8 cellular contexts compared by ENCODE assay signal in genomic region chr17:50027639-50028206, GRCh38. TPM values are rescaled to one million over a fixed set of nuclear protein-coding genes. Genes with fewer than 3 reads are reported as not detected.
DNase-seq lines count a peak whose midpoint lies in the region; ATAC-seq lines count a peak whose summit lies in the region.

No MANE protein-coding gene starts in this region.

- peaks cover 14 to 35% (median 22%) of the 10 kb centered on the region in 5 donors for H3K27me3 Mint-ChIP-seq in naive thymus-derived CD8-positive, alpha-beta T cell

- H3K27ac Mint-ChIP-seq in naive thymus-derived CD8-positive, alpha-beta T cell, result peak overlapping the region in 1 of 10 donors; percentile 53

- peak; percentile 98 for DNase-seq in Daoy (ENCODE audit: low read depth)
- peak; percentile 22 for DNase-seq in NCI-H460 (ENCODE audit: extremely low read depth, low read depth)
- DNase-seq in epidermal melanocyte (ENCODE audit: insufficient read length, low spot score), result peak; percentile 53
- DNase-seq in naive thymus-derived CD8-positive, alpha-beta T cell, result no peak
- no peak for DNase-seq in NAMALWA (ENCODE audit: low spot score)
- DNase-seq in effector CD8-positive, alpha-beta T cell (lab: John Stamatoyannopoulos, UW), result no peak
- no peak for DNase-seq in occipital lobe (lab: John Stamatoyannopoulos, UW)

- H3K9me3 Mint-ChIP-seq in naive thymus-derived CD8-positive, alpha-beta T cell, result no peaks in the 10 kb centered on the region

- peak in 1 of 2 donors; percentile 17 for ATAC-seq in naive thymus-derived CD8-positive, alpha-beta T cell
- ATAC-seq in HG02852 (IDR thresholded peaks at IDR 0.05; ENCODE audit: unreplicated experiment), result no peak

- POLR2A ChIA-PET in naive thymus-derived CD8-positive, alpha-beta T cell (lab: Charles Lee), result interaction anchor here (0.5 to 0.8 kb wide), 2 partner anchors 24 to 59 kb away, joined by 3 to 5 read pairs; no protein-coding TSS in a partner anchor

- peaks cover 6 to 20% (median 9%) of the 10 kb centered on the region in 4 donors for H3K4me1 Mint-ChIP-seq in naive thymus-derived CD8-positive, alpha-beta T cell

- peaks cover 0 to 2% (median 0%) of the 10 kb centered on the region in 3 donors for H3K36me3 Mint-ChIP-seq in naive thymus-derived CD8-positive, alpha-beta T cell

- peak overlapping the region in 9 of 10 donors; percentile 7 to 70 (median 40) for H3K4me3 Mint-ChIP-seq in naive thymus-derived CD8-positive, alpha-beta T cell

RNA-seq across cellular contexts. Expression of gene ITGA3, which starts 28.2 kb away (rescaled TPM):
- 70.8 and 76.5 TPM in 2 replicates for total RNA-seq in Daoy (2014; rRNA removed; shearing (Covaris generic))
- 19.5 and 23.3 TPM in 2 replicates for total RNA-seq in NCI-H460 (2014; rRNA removed; shearing (Covaris generic))
- polyA plus RNA-seq in NCI-H460 (2014; cell fraction: nucleus; rRNA removed), result 15.2 and 26.3 TPM in 2 replicates
- total RNA-seq in naive thymus-derived CD8-positive, alpha-beta T cell, result 1 to 10 TPM; 8.0 to 8.5 TPM
- 1 to 10 TPM in 2 of 3 donors, under 1 TPM in 1; 0.40 to 1.5 (median 1.4) TPM for polyA plus RNA-seq in naive thymus-derived CD8-positive, alpha-beta T cell
- total RNA-seq in occipital lobe, result 23.2 TPM

RNA-seq across cellular contexts. Expression of gene DLX3, which starts 32.7 kb away (rescaled TPM):
- total RNA-seq in Daoy (2014; rRNA removed; shearing (Covaris generic)), result not detected in 2 replicates
- total RNA-seq in NCI-H460 (2014; rRNA removed; shearing (Covaris generic)), result not detected in 2 replicates
- not detected in 2 replicates for polyA plus RNA-seq in NCI-H460 (2014; cell fraction: nucleus; rRNA removed)
- under 1 TPM in 1 of 2 experiments, not detected in 1; 0.18 TPM for total RNA-seq in naive thymus-derived CD8-positive, alpha-beta T cell
- under 1 TPM; 0.09 to 0.32 (median 0.26) TPM for polyA plus RNA-seq in naive thymus-derived CD8-positive, alpha-beta T cell
- total RNA-seq in occipital lobe, result not detected

RNA-seq across cellular contexts. Expression of gene DLX4, which starts 58.7 kb away (rescaled TPM):
- 0.11 TPM in 1 of 2 replicates, not detected in the other for total RNA-seq in Daoy (2014; rRNA removed; shearing (Covaris generic))
- total RNA-seq in NCI-H460 (2014; rRNA removed; shearing (Covaris generic)), result 0.12 and 0.54 TPM in 2 replicates
- 0.31 and 0.75 TPM in 2 replicates for polyA plus RNA-seq in NCI-H460 (2014; cell fraction: nucleus; rRNA removed)
- 1 to 10 TPM in 1 of 2 experiments, under 1 TPM in 1; 0.88 to 1.4 TPM for total RNA-seq in naive thymus-derived CD8-positive, alpha-beta T cell
- polyA plus RNA-seq in naive thymus-derived CD8-positive, alpha-beta T cell, result under 1 TPM in 1 of 3 donors, not detected in 2; 0.11 TPM
- total RNA-seq in occipital lobe, result not detected

Comparison
In these comparisons a context has a peak if more than half of its experiments do, and no peak if none do; other contexts are left out.
1. DNase-seq: peak in Daoy (single experiment), NCI-H460 (single experiment) and epidermal melanocyte (single experiment); none in naive thymus-derived CD8-positive, alpha-beta T cell (0 of 10), NAMALWA (single experiment), effector CD8-positive, alpha-beta T cell (single experiment) and occipital lobe (single experiment).